Comparison of ENCODE assay signal across 4 cellular contexts in the genomic region with DNA sequence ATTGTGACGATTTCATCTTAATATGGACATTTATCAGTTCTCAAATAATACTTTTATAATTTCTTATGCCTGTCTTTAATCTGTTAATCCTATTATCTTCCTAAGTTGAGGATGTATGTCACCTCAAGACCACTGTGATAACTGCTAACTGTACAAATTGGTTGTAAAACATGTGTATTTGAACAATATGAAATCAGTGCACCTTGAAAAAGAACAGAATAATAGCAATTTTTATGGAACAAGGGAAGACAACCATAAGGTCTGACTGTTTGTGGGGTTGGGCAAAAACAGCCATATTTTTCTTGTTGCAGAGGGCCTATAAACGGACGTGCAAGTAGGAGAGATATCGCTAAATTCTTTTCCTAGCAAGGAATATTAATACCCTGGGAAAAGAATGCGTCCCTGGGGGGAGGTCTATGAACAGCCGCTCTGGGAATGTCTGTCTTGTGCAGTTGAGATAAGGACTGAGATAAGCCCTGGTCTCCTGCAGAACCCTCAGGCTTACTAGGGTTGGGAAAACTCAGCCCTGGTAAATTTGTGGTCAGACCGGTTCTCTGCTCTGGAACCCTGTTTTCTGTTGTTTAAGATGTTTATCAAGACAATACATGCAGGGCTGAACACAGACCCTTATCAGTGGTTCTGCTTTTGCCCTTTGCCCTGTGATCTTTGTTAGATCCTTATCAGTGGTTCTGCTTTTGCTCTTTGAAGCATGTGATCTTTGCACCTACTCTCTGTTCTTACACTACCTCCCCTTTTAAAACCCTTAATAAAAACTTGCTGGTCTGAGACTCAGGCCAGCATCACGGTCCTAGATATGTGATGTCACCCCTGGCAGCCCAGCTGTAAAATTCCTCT. TPM values are rescaled to one million over a fixed set of nuclear protein-coding genes. Genes with fewer than 3 reads are reported as not detected.
"Had no signal": no experiment of that assay in that cellular context is flagged by ENCODE, and none has a peak within 500 bp of the region (broad histone marks: within the 10 kb centered on the region; RNA-seq: fewer than 3 reads in every experiment).

No MANE protein-coding gene starts in this region.

RNA-seq across cellular contexts. Expression of gene PRG4, which starts 52.0 kb away (rescaled TPM):
- total RNA-seq: dermis microvascular lymphatic vessel endothelial cell, endothelial cell of umbilical vein, esophagus mucosa, left colon had no signal
- polyA plus RNA-seq: endothelial cell of umbilical vein had no signal
